In the genomic region with DNA sequence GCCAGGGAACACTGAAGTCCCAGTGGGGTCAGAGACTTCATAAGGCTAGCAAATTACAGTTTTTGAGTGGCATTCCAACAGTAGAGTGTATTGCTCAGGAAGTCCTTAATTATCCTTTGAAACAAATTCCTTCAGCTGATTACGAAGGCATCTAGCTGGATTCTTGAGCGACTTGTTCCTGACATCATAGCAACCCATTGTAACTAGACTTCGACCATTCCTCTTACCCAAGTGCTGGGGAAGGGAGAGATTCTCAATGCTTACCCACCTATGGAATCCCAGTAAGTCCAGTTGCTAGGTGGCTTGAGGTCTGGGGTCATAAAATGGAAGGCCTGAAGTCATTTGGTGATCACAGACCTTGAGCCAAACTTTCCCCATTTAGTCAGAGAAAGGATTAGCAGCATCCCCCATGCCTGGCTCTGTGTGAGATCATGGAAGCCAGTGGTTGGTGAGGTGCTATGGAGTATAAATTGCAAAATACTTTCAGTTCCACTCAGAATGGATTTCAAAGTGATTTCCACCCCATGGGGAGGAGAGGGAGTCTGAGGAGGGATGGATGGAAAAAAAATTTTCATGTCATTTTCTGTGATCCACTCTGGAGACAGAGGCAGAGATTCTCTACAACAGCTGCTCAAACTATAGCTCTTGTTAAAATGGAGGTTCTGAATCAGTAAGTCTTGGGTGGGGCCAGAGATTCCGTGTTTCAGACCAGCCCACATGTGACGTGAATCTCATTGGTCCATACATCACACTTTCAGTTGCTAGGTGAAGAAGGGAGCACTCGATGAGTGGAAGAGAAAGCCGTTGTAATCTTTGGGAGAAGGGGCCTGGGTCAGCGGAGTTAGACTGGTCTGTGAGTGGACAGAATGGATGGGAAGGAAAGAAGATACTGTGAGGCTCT, we compare ENCODE assay signal across 8 cellular contexts. TPM values are rescaled to one million over a fixed set of nuclear protein-coding genes. Genes with fewer than 3 reads are reported as not detected.
DNase-seq lines count a peak whose midpoint lies in the region; ATAC-seq and TF ChIP-seq lines count a peak whose summit lies in the region.

No MANE protein-coding gene starts in this region.

- peaks cover 15% of the 10 kb centered on the region for H3K4me1 ChIP-seq in KMS-11 (ENCODE audit: low read depth, poor library complexity, severe bottlenecking)
- H3K4me1 ChIP-seq in esophagus muscularis mucosa: no peaks in the 10 kb centered on the region

- TF ChIP-seq EP300 in esophagus muscularis mucosa (IDR thresholded peaks at IDR 0.05): no peak

- 0 out of 2 replicates have a peak overlapping the region, but pooled peaks have one; percentile 0 for H3K4me2 ChIP-seq in KMS-11

- H3K79me2 ChIP-seq in KMS-11 (ENCODE audit: insufficient read depth, low read depth): no peaks in the 10 kb centered on the region

- TF ChIP-seq POLR2A in esophagus muscularis mucosa (IDR thresholded peaks at IDR 0.05; ENCODE audit: low read depth): no peak

- no peaks in the 10 kb centered on the region for H3K27me3 ChIP-seq in KMS-11 (ENCODE audit: insufficient read depth, low read depth)
- peaks cover 0 to 7% (median 0%) of the 10 kb centered on the region in 4 donors for H3K27me3 ChIP-seq in esophagus muscularis mucosa

- intact Hi-C loops in esophagus muscularis mucosa (cut with DNase I): no loop called here

- TF ChIP-seq CTCF in KMS-11 (conservative IDR thresholded peaks at IDR 0.05; ENCODE audit: low read depth, low read length) (no peak), esophagus muscularis mucosa (IDR thresholded peaks at IDR 0.05) (no peak)

- H3K9ac ChIP-seq in KMS-11: no peak overlapping the region

- WGBS in esophagus muscularis mucosa: 49% methylated on average over 8 of the region's 8 CpGs

- peak; percentile 45 for DNase-seq in ELR (ENCODE audit: low read depth)
- DNase-seq in esophagus muscularis mucosa (ENCODE audit: extremely low spot score): peak; percentile 57
- no peak for DNase-seq in anterior cingulate cortex (lab: John Stamatoyannopoulos, UW)
- no peak for DNase-seq in NCI-H2029 (lab: John Stamatoyannopoulos, UW)
- DNase-seq in effector CD4-positive, alpha-beta T cell: no peak
- DNase-seq in GF-D8 (lab: John Stamatoyannopoulos, UW): no peak

- no peaks in the 10 kb centered on the region for H3K9me3 ChIP-seq in esophagus muscularis mucosa

- H3K4me3 ChIP-seq in KMS-11 (IDR thresholded peaks at IDR 0.05; ENCODE audit: insufficient read depth, low read depth, low read length) (no peak overlapping the region), esophagus muscularis mucosa (no peak overlapping the region)

- H3K27ac ChIP-seq in KMS-11: no peak overlapping the region
- H3K27ac ChIP-seq in esophagus muscularis mucosa (replicated peaks in 1 of 4): no peak overlapping the region

- 0 out of 2 replicates have a peak overlapping the region, but pooled peaks have one; percentile 35 for H2AFZ ChIP-seq in KMS-11 (ENCODE audit: low read depth)

- peak; percentile 32 for ATAC-seq in GM21367 (IDR thresholded peaks at IDR 0.05; ENCODE audit: unreplicated experiment)

- no peaks in the 10 kb centered on the region for H3K36me3 ChIP-seq in KMS-11 (ENCODE audit: insufficient read depth)
- no peaks in the 10 kb centered on the region for H3K36me3 ChIP-seq in esophagus muscularis mucosa

- no peaks in the 10 kb centered on the region for H4K20me1 ChIP-seq in KMS-11 (ENCODE audit: insufficient read depth)

RNA-seq across cellular contexts. Expression of gene CD86, which starts 45.7 kb away (rescaled TPM):
- 1 to 10 TPM; 1.8 to 7.5 (median 4.2) TPM for total RNA-seq in esophagus muscularis mucosa

Comparison
In these comparisons a context has a peak if more than half of its experiments do, and no peak if none do; other contexts are left out.
1. DNase-seq: peak in ELR (single experiment) and esophagus muscularis mucosa (single experiment); none in anterior cingulate cortex (0 of 58), NCI-H2029 (single experiment), effector CD4-positive, alpha-beta T cell (single experiment) and GF-D8 (single experiment).